Comparison of ENCODE assay signal across 24 cellular contexts in the genomic region with DNA sequence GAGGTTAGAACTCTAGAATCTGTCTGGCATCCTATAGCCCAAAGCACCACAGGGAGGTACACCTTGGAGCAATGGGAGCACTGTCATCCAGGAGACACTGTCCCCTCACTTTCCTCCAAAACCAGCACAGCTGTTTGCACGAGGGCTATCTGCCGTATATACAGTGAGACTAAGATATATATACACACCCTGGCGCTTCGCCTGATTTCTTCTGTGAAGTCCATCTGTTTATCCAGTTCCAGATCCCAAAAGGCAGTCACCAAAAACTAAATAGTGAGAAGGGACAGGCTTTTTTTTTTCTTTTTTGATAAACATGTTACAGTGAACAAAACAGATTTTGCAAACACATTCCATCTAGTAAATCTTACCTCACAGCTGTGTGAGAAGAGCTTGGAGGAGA.
DNase-seq lines count a peak whose midpoint lies in the region; ATAC-seq and TF ChIP-seq lines count a peak whose summit lies in the region.
"Had no signal": no experiment of that assay in that cellular context is flagged by ENCODE, and none has a peak within 500 bp of the region (broad histone marks: within the 10 kb centered on the region; RNA-seq: fewer than 3 reads in every experiment).

No MANE protein-coding gene starts in this region.

- no peaks in the 10 kb centered on the region for H3K27me3 Mint-ChIP-seq in natural killer cell (ENCODE audit: low read depth in 2 of 2)

- no peak for ATAC-seq in natural killer cell
- ATAC-seq: CD8-positive, alpha-beta T cell; HCT116; HepG2 had no signal

- peak overlapping the region; percentile 38; the same call in 1 of the 2 replicates for H3K9ac ChIP-seq in OCI-LY1 (ENCODE audit: low read length)
- H3K9ac ChIP-seq: SK-N-SH had no signal

- H3K9me2 ChIP-seq in DOHH2 (replicated peaks; ENCODE audit: control insufficient read depth, low read length) (no peaks in the 10 kb centered on the region), OCI-LY1 (ENCODE audit: low read depth, low read length) (no peaks in the 10 kb centered on the region)
- H3K9me2 ChIP-seq: SK-N-SH had no signal

- H3K9me3 Mint-ChIP-seq in natural killer cell: no peaks in the 10 kb centered on the region
- H3K9me3 Mint-ChIP-seq: CD8-positive, alpha-beta T cell had no signal

- no peak overlapping the region for H3K27ac Mint-ChIP-seq in natural killer cell
- H3K27ac Mint-ChIP-seq: CD8-positive, alpha-beta T cell had no signal

- no peaks in the 10 kb centered on the region for H4K20me1 ChIP-seq in DOHH2 (ENCODE audit: control insufficient read depth, insufficient read depth, low read depth, low read length)
- no peaks in the 10 kb centered on the region for H4K20me1 ChIP-seq in OCI-LY1 (ENCODE audit: insufficient read depth, low read length)

- H3K4me1 ChIP-seq in DOHH2 (ENCODE audit: control insufficient read depth, low read length) (peaks cover 89% of the 10 kb centered on the region), OCI-LY1 (ENCODE audit: insufficient read depth, low read length, severe bottlenecking) (peaks cover 90% of the 10 kb centered on the region)

- H3K4me1 Mint-ChIP-seq in natural killer cell: peaks cover 10 to 14% of the 10 kb centered on the region in 2 donors

- H3K9me3 ChIP-seq in DOHH2 (ENCODE audit: control insufficient read depth, insufficient read depth, low read length) (no peaks in the 10 kb centered on the region), OCI-LY1 (ENCODE audit: low read length) (no peaks in the 10 kb centered on the region)
- H3K9me3 ChIP-seq: SK-N-SH had no signal

- no peak for TF ChIP-seq CTCF in DOHH2 (IDR thresholded peaks at IDR 0.05; ENCODE audit: low read depth, low read length, poor library complexity, severe bottlenecking)
- no peak for TF ChIP-seq CTCF in OCI-LY1 (IDR thresholded peaks at IDR 0.05; ENCODE audit: low read length)
- TF ChIP-seq CTCF in natural killer cell (IDR thresholded peaks at IDR 0.05): no peak

- H3K79me2 ChIP-seq in DOHH2 (ENCODE audit: control insufficient read depth, low read length) (peaks cover 4% of the 10 kb centered on the region; the same call in 1 of the 2 replicates), OCI-LY1 (ENCODE audit: insufficient read depth, low read length) (no peaks in the 10 kb centered on the region)

- intact Hi-C loops in natural killer cell (cut with micrococcal nuclease): no loop called here

- H3K4me3 ChIP-seq in DOHH2 (ENCODE audit: low read length) (peak overlapping the region; percentile 63), OCI-LY1 (ENCODE audit: low read depth, low read length, poor library complexity, severe bottlenecking) (peak overlapping the region; percentile 56)
- H3K4me3 ChIP-seq: PC-9 had no signal

- H3K36me3 ChIP-seq in DOHH2 (ENCODE audit: control insufficient read depth, low read length) (peaks cover 5% of the 10 kb centered on the region; the same call in 1 of the 2 replicates), OCI-LY1 (ENCODE audit: insufficient read depth, low read length) (no peaks in the 10 kb centered on the region)

- H3K4me2 ChIP-seq in DOHH2 (ENCODE audit: low read length) (peak overlapping the region; percentile 83), OCI-LY1 (ENCODE audit: low read length) (peak overlapping the region; percentile 76)
- H3K4me2 ChIP-seq: PC-9, SK-N-SH had no signal

- peak overlapping the region; percentile 99 for H3K27ac ChIP-seq in DOHH2 (ENCODE audit: low read depth, low read length)
- H3K27ac ChIP-seq in OCI-LY1 (ENCODE audit: low read depth, low read length, poor library complexity, severe bottlenecking): peak overlapping the region; percentile 99
- H3K27ac ChIP-seq: HL-60, PC-9 had no signal

- peaks cover 29% of the 10 kb centered on the region for H3F3A ChIP-seq in DOHH2 (ENCODE audit: control insufficient read depth, insufficient read depth)
- H3F3A ChIP-seq in OCI-LY1 (ENCODE audit: insufficient read depth, low read length): peaks cover 4% of the 10 kb centered on the region; the same call in 1 of the 2 replicates

- H3K27me3 ChIP-seq in DOHH2 (ENCODE audit: control insufficient read depth, low read length) (no peaks in the 10 kb centered on the region), OCI-LY1 (ENCODE audit: insufficient read depth, low read length) (no peaks in the 10 kb centered on the region)

- peak; percentile 8 for DNase-seq in dedifferentiated amniotic fluid mesenchymal stem cell (ENCODE audit: extremely low spot score)
- peak; percentile 68 for DNase-seq in superior temporal gyrus (ENCODE audit: extremely low spot score)
- no peak for DNase-seq in SHP77 treated with DMSO at 0.1 percent for 48 hours (lab: John Stamatoyannopoulos, UW)
- DNase-seq in ecto neural progenitor cell (ENCODE audit: low spot score): no peak
- no peak for DNase-seq in natural killer cell
- DNase-seq: CD8-positive, alpha-beta T cell; EL; GF-D8; KBM-7; NCI-H1092; NCI-H1436 treated with DMSO at 0.1 percent for 48 hours; NCI-H2029 treated with DMSO at 0.1 percent for 48 hours; NCI-H345; NCI-H524; NCI-H82; PC-9; RPMI8226; SHP77; SK-N-SH had no signal

- H3K4me3 Mint-ChIP-seq in natural killer cell: no peak overlapping the region
- H3K4me3 Mint-ChIP-seq: CD8-positive, alpha-beta T cell had no signal

- H2AFZ ChIP-seq in OCI-LY1 (ENCODE audit: low read length): no peak overlapping the region
- H2AFZ ChIP-seq: PC-9 had no signal

- H3K36me3 Mint-ChIP-seq in natural killer cell: no peaks in the 10 kb centered on the region

Comparison
In these comparisons a context has a peak if more than half of its experiments do, and no peak if none do; other contexts are left out.
1. DNase-seq: peak in dedifferentiated amniotic fluid mesenchymal stem cell (single experiment) and superior temporal gyrus (single experiment); none in SHP77 treated with DMSO at 0.1 percent for 48 hours (single experiment), ecto neural progenitor cell (single experiment) and natural killer cell (single experiment).